In genomic region chr13:98576963-98577822, GRCh38 we compare ENCODE assay signal across 1 cellular context.
TF ChIP-seq lines count a peak whose summit lies in the region.

Gene STK24 (minus strand): TSS chr13:98577107. CDS start chr13:98576786, 321 bp downstream.

TF ChIP-seq in HepG2, 621 proteins besides CTCF, POLR2A, EP300 and RAD21 (continued from another document):
- peak; percentile 44 for TF ChIP-seq GABPA (IDR thresholded peaks at IDR 0.05; ENCODE audit: low read depth, low read length)
- no peak for TF ChIP-seq GABPA (CRISPR knock-in tag; IDR thresholded peaks at IDR 0.05; ENCODE audit: low read depth)
- TF ChIP-seq ZSCAN31 (CRISPR knock-in tag; IDR thresholded peaks at IDR 0.05; ENCODE audit: low read depth): no peak
- no peak for TF ChIP-seq ARNT (IDR thresholded peaks at IDR 0.05)
- TF ChIP-seq ZNF782 (CRISPR knock-in tag; IDR thresholded peaks at IDR 0.05; ENCODE audit: borderline replicate concordance): no peak
- no peak for TF ChIP-seq NCOA1 (CRISPR knock-in tag; IDR thresholded peaks at IDR 0.05)
- TF ChIP-seq CREB1 (IDR thresholded peaks at IDR 0.05): no peak
- TF ChIP-seq CREB1 (CRISPR knock-in tag; IDR thresholded peaks at IDR 0.05): no peak
- TF ChIP-seq SRSF9 (IDR thresholded peaks at IDR 0.05; ENCODE audit: borderline replicate concordance, insufficient read depth, low read depth, low read length, poor library complexity, severe bottlenecking): no peak
- no peak for TF ChIP-seq ZNF235 (CRISPR knock-in tag; IDR thresholded peaks at IDR 0.05; ENCODE audit: borderline replicate concordance)
- TF ChIP-seq CENPBD1 (CRISPR knock-in tag; IDR thresholded peaks at IDR 0.05; ENCODE audit: borderline replicate concordance, low read depth): no peak
- TF ChIP-seq ZNF781 (CRISPR knock-in tag; IDR thresholded peaks at IDR 0.05; ENCODE audit: borderline replicate concordance, not compliant biosample characterization): no peak
- TF ChIP-seq MLLT10 (CRISPR knock-in tag; IDR thresholded peaks at IDR 0.05): no peak
- TF ChIP-seq CBX2 (IDR thresholded peaks at IDR 0.05; ENCODE audit: low read depth, low read length): no peak
- TF ChIP-seq CBX2 (CRISPR knock-in tag; IDR thresholded peaks at IDR 0.05; ENCODE audit: low read depth): no peak
- TF ChIP-seq ZNF382 (CRISPR knock-in tag; IDR thresholded peaks at IDR 0.05; ENCODE audit: borderline replicate concordance): no peak
- 0 out of 2 replicates have a peak, but pooled peaks have one; percentile 9 for TF ChIP-seq ZFYVE20 (CRISPR knock-in tag; IDR thresholded peaks at IDR 0.05; ENCODE audit: borderline replicate concordance, low read depth)
- TF ChIP-seq MTA1 (CRISPR knock-in tag; IDR thresholded peaks at IDR 0.05; ENCODE audit: borderline replicate concordance): peak; percentile 63; the same call in 1 of the 2 replicates
- no peak for TF ChIP-seq ZSCAN21 (CRISPR knock-in tag; IDR thresholded peaks at IDR 0.05; ENCODE audit: borderline replicate concordance)
- TF ChIP-seq GLMP (CRISPR knock-in tag; IDR thresholded peaks at IDR 0.05; ENCODE audit: borderline replicate concordance): no peak
- TF ChIP-seq SNRNP70 (IDR thresholded peaks at IDR 0.05; ENCODE audit: low read depth, low read length): no peak
- no peak for TF ChIP-seq SP2 (CRISPR knock-in tag; IDR thresholded peaks at IDR 0.05)
- no peak for TF ChIP-seq SMAD9 (CRISPR knock-in tag; IDR thresholded peaks at IDR 0.05)
- no peak for TF ChIP-seq ZNF329 (CRISPR knock-in tag; IDR thresholded peaks at IDR 0.05; ENCODE audit: low read depth)
- TF ChIP-seq ZFP91 (CRISPR knock-in tag; IDR thresholded peaks at IDR 0.05; ENCODE audit: borderline replicate concordance): 0 out of 2 replicates have a peak, but pooled peaks have one; percentile 45
- no peak for TF ChIP-seq MEIS1 (CRISPR knock-in tag; IDR thresholded peaks at IDR 0.05; ENCODE audit: borderline replicate concordance)
- TF ChIP-seq ADNP (CRISPR knock-in tag; IDR thresholded peaks at IDR 0.05): no peak
- no peak for TF ChIP-seq ZNF3 (CRISPR knock-in tag; IDR thresholded peaks at IDR 0.05)
- peak; percentile 80; the same call in 1 of the 2 replicates for TF ChIP-seq WIZ (CRISPR knock-in tag; IDR thresholded peaks at IDR 0.05)
- no peak for TF ChIP-seq ZBTB21 (CRISPR knock-in tag; IDR thresholded peaks at IDR 0.05)
- no peak for TF ChIP-seq NR2C2 (CRISPR knock-in tag; IDR thresholded peaks at IDR 0.05; ENCODE audit: borderline replicate concordance)
- no peak for TF ChIP-seq DRAP1 (CRISPR knock-in tag; IDR thresholded peaks at IDR 0.05)
TF ChIP-seq in HepG2: peak in this region for 72.
